Comparison of ENCODE assay signal across 14 cellular contexts in genomic region chr10:103394180-103394579, GRCh38. TPM values are rescaled to one million over a fixed set of nuclear protein-coding genes. Genes with fewer than 3 reads are reported as not detected.
DNase-seq lines count a peak whose midpoint lies in the region; TF ChIP-seq lines count a peak whose summit lies in the region.
"Had no signal": no experiment of that assay in that cellular context is flagged by ENCODE, and none has a peak within 500 bp of the region (broad histone marks: within the 10 kb centered on the region; RNA-seq: fewer than 3 reads in every experiment).

No MANE protein-coding gene starts in this region.

- peak overlapping the region; percentile 48 for H3K4me3 Mint-ChIP-seq in T-helper 2 cell treated with Interferon-gamma antibody and Interleukin-4, amounts not matched to agents 5 μg/mL and 100 μg/mL, for 36 hours
- no peak overlapping the region for H3K4me3 Mint-ChIP-seq in endodermal cell

- CTCF ChIA-PET in OCI-LY7 (lab: Charles Lee; ENCODE audit: unreplicated experiment) = no interaction called here

- POLR2A ChIA-PET in OCI-LY7 (lab: Charles Lee) = interaction anchor here (0.6 to 1.6 kb wide), 2 partner anchors 10 to 19 kb away, joined by 4 to 5 read pairs; no protein-coding TSS in a partner anchor

- peaks cover 11% of the 10 kb centered on the region; the same call in 1 of the 2 replicates for H4K20me1 ChIP-seq in OCI-LY7 (ENCODE audit: insufficient read depth, low read length)

- no peaks in the 10 kb centered on the region for H3K9me3 Mint-ChIP-seq in T-helper 2 cell treated with Interferon-gamma antibody and Interleukin-4, amounts not matched to agents 5 μg/mL and 100 μg/mL, for 36 hours
- no peaks in the 10 kb centered on the region for H3K9me3 Mint-ChIP-seq in endodermal cell
- H3K9me3 Mint-ChIP-seq: dendritic cell treated with granulocyte-macrophage colony-stimulating factor and Interleukin-4, amounts not matched to agents 40 ng/mL and 50 ng/mL, for 4 days had no signal

- peak overlapping the region; percentile 54 for H3K27ac Mint-ChIP-seq in T-helper 2 cell treated with Interferon-gamma antibody and Interleukin-4, amounts not matched to agents 5 μg/mL and 100 μg/mL, for 36 hours
- H3K27ac Mint-ChIP-seq in endodermal cell = no peak overlapping the region
- H3K27ac Mint-ChIP-seq: dendritic cell treated with granulocyte-macrophage colony-stimulating factor and Interleukin-4, amounts not matched to agents 40 ng/mL and 50 ng/mL, for 4 days had no signal

- no peaks in the 10 kb centered on the region for H3K27me3 ChIP-seq in endodermal cell (ENCODE audit: control insufficient read depth, insufficient read depth, low read length, poor library complexity, severe bottlenecking)
- no peaks in the 10 kb centered on the region for H3K27me3 ChIP-seq in skeletal muscle satellite cell (ENCODE audit: control insufficient read depth, insufficient read depth, low read length)
- no peaks in the 10 kb centered on the region for H3K27me3 ChIP-seq in WERI-Rb-1 (ENCODE audit: insufficient read depth, low read depth, severe bottlenecking)
- H3K27me3 ChIP-seq: stomach had no signal

- H3K36me3 ChIP-seq in OCI-LY7 (ENCODE audit: insufficient read depth, low read length) (peaks cover 74% of the 10 kb centered on the region), endodermal cell (ENCODE audit: control insufficient read depth, insufficient read depth, low read length) (peaks cover 62% of the 10 kb centered on the region), skeletal muscle satellite cell (ENCODE audit: insufficient read depth, low read length) (peaks cover 45% of the 10 kb centered on the region), WERI-Rb-1 (peaks cover 56% of the 10 kb centered on the region)

- 93 to 95% methylated on average over 14 of the region's 14 CpGs for WGBS in endodermal cell (ENCODE audit: insufficient coverage in 1 of 2, insufficient read length in 1 of 2), 2 experiments

- peaks cover 39% of the 10 kb centered on the region for H3K4me1 Mint-ChIP-seq in T-helper 2 cell treated with Interferon-gamma antibody and Interleukin-4, amounts not matched to agents 5 μg/mL and 100 μg/mL, for 36 hours (ENCODE audit: low read depth)
- H3K4me1 Mint-ChIP-seq in endodermal cell = peaks cover 19% of the 10 kb centered on the region

- H3K4me1 ChIP-seq in OCI-LY7 (ENCODE audit: insufficient read depth, low read length, poor library complexity, severe bottlenecking) (peaks cover 31% of the 10 kb centered on the region), endodermal cell (ENCODE audit: control insufficient read depth, insufficient read depth, low read length) (peaks cover 3% of the 10 kb centered on the region), skeletal muscle satellite cell (ENCODE audit: control insufficient read depth, insufficient read depth, low read length) (peaks cover 21% of the 10 kb centered on the region)

- H3K4me2 ChIP-seq in OCI-LY7 (ENCODE audit: low read length) (peak overlapping the region; percentile 87), skeletal muscle satellite cell (ENCODE audit: low read length) (peak overlapping the region; percentile 5)

- no peaks in the 10 kb centered on the region for H3K9me2 ChIP-seq in OCI-LY7 (ENCODE audit: insufficient read depth, low read length)

- H3K36me3 Mint-ChIP-seq in T-helper 2 cell treated with Interferon-gamma antibody and Interleukin-4, amounts not matched to agents 5 μg/mL and 100 μg/mL, for 36 hours (ENCODE audit: low read depth) = peaks cover 41% of the 10 kb centered on the region
- H3K36me3 Mint-ChIP-seq in endodermal cell (ENCODE audit: low read depth) = peaks cover 46% of the 10 kb centered on the region

- H3K27ac ChIP-seq in OCI-LY7 (ENCODE audit: low read depth, low read length, poor library complexity, severe bottlenecking) = no peak overlapping the region
- no peak overlapping the region for H3K27ac ChIP-seq in endodermal cell (ENCODE audit: low read depth, low read length)
- H3K27ac ChIP-seq in WERI-Rb-1 = no peak overlapping the region

- no peaks in the 10 kb centered on the region for H3K9me3 ChIP-seq in OCI-LY7 (ENCODE audit: low read length)
- H3K9me3 ChIP-seq in endodermal cell (ENCODE audit: control insufficient read depth, low read length) = no peaks in the 10 kb centered on the region
- no peaks in the 10 kb centered on the region for H3K9me3 ChIP-seq in skeletal muscle satellite cell (replicated peaks; ENCODE audit: low read length)
- no peaks in the 10 kb centered on the region for H3K9me3 ChIP-seq in WERI-Rb-1 (ENCODE audit: severe bottlenecking)
- H3K9me3 ChIP-seq: stomach had no signal

- H3K4me3 ChIP-seq in OCI-LY7 (ENCODE audit: low read depth, low read length, poor library complexity, severe bottlenecking) = peak overlapping the region; percentile 89
- peak overlapping the region; percentile 92 for H3K4me3 ChIP-seq in endodermal cell (ENCODE audit: low read length)
- H3K4me3 ChIP-seq in skeletal muscle satellite cell (ENCODE audit: low read length) = no peak overlapping the region
- no peak overlapping the region for H3K4me3 ChIP-seq in WERI-Rb-1 (ENCODE audit: low read depth, low read length)

- H3K27me3 Mint-ChIP-seq in T-helper 2 cell treated with Interferon-gamma antibody and Interleukin-4, amounts not matched to agents 5 μg/mL and 100 μg/mL, for 36 hours (ENCODE audit: low read depth) = no peaks in the 10 kb centered on the region
- H3K27me3 Mint-ChIP-seq in endodermal cell (ENCODE audit: insufficient read depth) = no peaks in the 10 kb centered on the region
- H3K27me3 Mint-ChIP-seq: dendritic cell treated with granulocyte-macrophage colony-stimulating factor and Interleukin-4, amounts not matched to agents 40 ng/mL and 50 ng/mL, for 4 days had no signal

- intact Hi-C loops in OCI-LY7 (cut with micrococcal nuclease; ENCODE audit: unreplicated experiment) = no loop called here

- no TSS peak for BruUV-seq in OCI-LY7 (replicated peaks; lab: Mats Ljungman, UMichigan)

- peaks cover 73% of the 10 kb centered on the region for H3K79me2 ChIP-seq in OCI-LY7 (ENCODE audit: insufficient read depth, low read depth, low read length)

- TF ChIP-seq CTCF in OCI-LY7 (conservative IDR thresholded peaks at IDR 0.05; ENCODE audit: low read length) (no peak), endodermal cell (conservative IDR thresholded peaks at IDR 0.05) (no peak), WERI-Rb-1 (IDR thresholded peaks at IDR 0.05; ENCODE audit: low read depth, low read length) (no peak)

- DNase-seq in T-helper 2 cell treated with Interferon-gamma antibody and Interleukin-4, amounts not matched to agents 5 μg/mL and 100 μg/mL, for 36 hours (ENCODE audit: low spot score) = no peak
- DNase-seq in T-helper 2 cell (no peak), OCI-LY7 (ENCODE audit: low spot score) (no peak), endodermal cell (no peak), WERI-Rb-1 (no peak), epidermal melanocyte (ENCODE audit: insufficient read length, low spot score) (no peak), nucleus accumbens (lab: John Stamatoyannopoulos, UW) (no peak)
- DNase-seq: activated effector memory CD4-positive, alpha-beta T cell treated with Interleukin-2 at 50 U/mL for 16 hours; GDM1; NCI-H1105 treated with DMSO at 0.1 percent for 48 hours; NCI-H748 treated with DMSO at 0.1 percent for 48 hours; stomach had no signal

- H2AFZ ChIP-seq in OCI-LY7 (ENCODE audit: low read length) = no peak overlapping the region

- H3K9ac ChIP-seq in endodermal cell (ENCODE audit: extremely low read depth, low read length, poor library complexity, severe bottlenecking) (no peak overlapping the region), skeletal muscle satellite cell (ENCODE audit: low read depth, low read length) (no peak overlapping the region)

RNA-seq across cellular contexts. Expression of gene ATP5MK, which starts 2.1 kb away (rescaled TPM):
- total RNA-seq in OCI-LY7 (2014; rRNA removed; shearing (Covaris generic)) = 74.7 and 117 TPM in 2 replicates
- total RNA-seq in OCI-LY7 (2022) (276 and 307 TPM in 2 replicates), endodermal cell (100 to 1,000 TPM; 360 to 396 TPM)
- 311 TPM for polyA plus RNA-seq in endodermal cell (2013, experiment 1 of 2)
- polyA plus RNA-seq in endodermal cell (2013, experiment 2 of 2) = 318 TPM
- total RNA-seq in skeletal muscle satellite cell (2012; rRNA removed) = 361 and 366 TPM in 2 replicates

RNA-seq across cellular contexts. Expression of gene PDCD11, which starts 2.2 kb away (rescaled TPM):
- 54.5 and 62.9 TPM in 2 replicates for total RNA-seq in OCI-LY7 (2014; rRNA removed; shearing (Covaris generic))
- total RNA-seq in OCI-LY7 (2022) = 64.4 and 68.4 TPM in 2 replicates
- total RNA-seq in endodermal cell = 10 to 100 TPM; 62.3 to 65.8 TPM
- polyA plus RNA-seq in endodermal cell (2013, experiment 1 of 2) = 33.6 TPM
- 29.4 TPM for polyA plus RNA-seq in endodermal cell (2013, experiment 2 of 2)
- 55.3 and 65.4 TPM in 2 replicates for total RNA-seq in skeletal muscle satellite cell (2012; rRNA removed)

RNA-seq across cellular contexts. Expression of gene TAF5, which starts 26.4 kb away (rescaled TPM):
- total RNA-seq in OCI-LY7 (2014; rRNA removed; shearing (Covaris generic)) = 15.9 and 20.2 TPM in 2 replicates
- 17.6 and 17.8 TPM in 2 replicates for total RNA-seq in OCI-LY7 (2022)
- total RNA-seq in endodermal cell = 10 to 100 TPM in 1 of 2 donors, 1 to 10 TPM in 1; 8.4 to 10.1 TPM
- polyA plus RNA-seq in endodermal cell (2013, experiment 1 of 2) = 9.9 TPM
- 10.0 TPM for polyA plus RNA-seq in endodermal cell (2013, experiment 2 of 2)
- total RNA-seq in skeletal muscle satellite cell (2012; rRNA removed) = 4.4 and 4.6 TPM in 2 replicates

RNA-seq across cellular contexts. Expression of gene PCGF6, which starts 43.2 kb away (rescaled TPM):
- 14.9 and 16.0 TPM in 2 replicates for total RNA-seq in OCI-LY7 (2014; rRNA removed; shearing (Covaris generic))
- total RNA-seq in OCI-LY7 (2022) = 12.3 and 12.6 TPM in 2 replicates
- 10 to 100 TPM; 18.9 to 20.5 TPM for total RNA-seq in endodermal cell
- 15.8 TPM for polyA plus RNA-seq in endodermal cell (2013, experiment 1 of 2)
- polyA plus RNA-seq in endodermal cell (2013, experiment 2 of 2) = 17.0 TPM
- 12.2 and 12.4 TPM in 2 replicates for total RNA-seq in skeletal muscle satellite cell (2012; rRNA removed)

RNA-seq across cellular contexts. Expression of gene CALHM2, which starts 58.0 kb away (rescaled TPM):
- not detected in 2 replicates for total RNA-seq in OCI-LY7 (2014; rRNA removed; shearing (Covaris generic))
- total RNA-seq in OCI-LY7 (2022) (not detected in 2 replicates), endodermal cell (1 to 10 TPM; 1.0 to 3.1 TPM)
- polyA plus RNA-seq in endodermal cell (2013, experiment 1 of 2) = 2.2 TPM
- polyA plus RNA-seq in endodermal cell (2013, experiment 2 of 2) = 2.5 TPM
- total RNA-seq in skeletal muscle satellite cell (2012; rRNA removed) = 20.8 and 30.1 TPM in 2 replicates

Comparison
In these comparisons a context has a peak if more than half of its experiments do, and no peak if none do; other contexts are left out.
1. H3K4me3 ChIP-seq: peak in OCI-LY7 (single experiment) and endodermal cell (single experiment); none in skeletal muscle satellite cell (single experiment) and WERI-Rb-1 (single experiment).